Comparison of ENCODE assay signal across 11 cellular contexts in genomic region chr2:64403426-64403825, GRCh38. TPM values are rescaled to one million over a fixed set of nuclear protein-coding genes. Genes with fewer than 3 reads are reported as not detected.
DNase-seq lines count a peak whose midpoint lies in the region; ATAC-seq and TF ChIP-seq lines count a peak whose summit lies in the region.
"Had no signal": no experiment of that assay in that cellular context is flagged by ENCODE, and none has a peak within 500 bp of the region (broad histone marks: within the 10 kb centered on the region; RNA-seq: fewer than 3 reads in every experiment).

No MANE protein-coding gene starts in this region.

- peaks cover 14 to 52% (median 45%) of the 10 kb centered on the region in 9 donors for H3K4me1 ChIP-seq in heart right ventricle
- peaks cover 0 to 41% (median 25%) of the 10 kb centered on the region in 3 donors for H3K4me1 ChIP-seq in gastroesophageal sphincter
- H3K4me1 ChIP-seq in urinary bladder (ENCODE audit: insufficient read depth) = no peaks in the 10 kb centered on the region
- H3K4me1 ChIP-seq in OCI-LY7 (ENCODE audit: insufficient read depth, low read length, poor library complexity, severe bottlenecking) = peaks cover 4% of the 10 kb centered on the region

- H3K27ac Mint-ChIP-seq in osteocyte (ENCODE audit: unreplicated experiment) = peak overlapping the region; percentile 88
- H3K27ac Mint-ChIP-seq: activated naive CD4-positive, alpha-beta T cell treated with anti-CD3 and anti-CD28 coated beads, Interleukin-2, amount 10 ng/mL, durations not matched to agents 7 days and 5 days; stimulated activated effector memory CD8-positive, alpha-beta T cell treated with anti-CD3 and anti-CD28 coated beads, Interleukin-12 subunit alpha, Interleukin-12 subunit beta, amount 100 ng/mL, for 72 hours had no signal

- DNase-seq in heart right ventricle (no peak), Right ventricle myocardium inferior (ENCODE audit: missing footprints) (no peak), osteocyte (ENCODE audit: extremely low spot score, unreplicated experiment) (peak; percentile 48), NK-92 (lab: John Stamatoyannopoulos, UW; ENCODE audit: unreplicated experiment) (no peak), NCI-H1048 (lab: John Stamatoyannopoulos, UW) (no peak), OCI-LY7 (ENCODE audit: low spot score) (no peak)
- DNase-seq: activated naive CD4-positive, alpha-beta T cell treated with anti-CD3 and anti-CD28 coated beads, Interleukin-2, amount 10 ng/mL, durations not matched to agents 7 days and 5 days had no signal

- no peaks in the 10 kb centered on the region for H3K9me2 ChIP-seq in OCI-LY7 (ENCODE audit: insufficient read depth, low read length)

- POLR2A ChIA-PET in OCI-LY7 (lab: Charles Lee) = interaction anchor here (0.7 kb wide), 1 partner anchor 10 kb away, joined by 3 read pairs; no protein-coding TSS in a partner anchor

- ATAC-seq in heart right ventricle (peak in 3 of 8 donors; percentile 1 to 6 (median 2)), Right ventricle myocardium inferior (no peak), gastroesophageal sphincter (no peak)

- H4K20me1 ChIP-seq in OCI-LY7 (ENCODE audit: insufficient read depth, low read length) = no peaks in the 10 kb centered on the region

- BruUV-seq in OCI-LY7 (replicated peaks; lab: Mats Ljungman, UMichigan) = no TSS peak

- H3K27me3 Mint-ChIP-seq in osteocyte (ENCODE audit: unreplicated experiment) = peaks cover 5% of the 10 kb centered on the region

- 60 to 66% methylated on average over 8 of the region's 8 CpGs for WGBS in heart right ventricle, 2 donors
- 73 to 80% methylated on average over 2 to 4 of the region's 8 CpGs for WGBS in gastroesophageal sphincter (ENCODE audit: low coverage in 1 of 2), 2 donors
- 79% methylated on average over 8 of the region's 8 CpGs for WGBS in urinary bladder

- H3K4me3 ChIP-seq in heart right ventricle (peak overlapping the region in 3 of 10 donors; percentile 2 to 27 (median 10)), gastroesophageal sphincter (no peak overlapping the region), urinary bladder (ENCODE audit: low read depth, low read length) (no peak overlapping the region), OCI-LY7 (ENCODE audit: low read depth, low read length, poor library complexity, severe bottlenecking) (no peak overlapping the region)
- H3K4me3 ChIP-seq: SK-N-MC had no signal

- no peaks in the 10 kb centered on the region for H3K9me3 ChIP-seq in heart right ventricle
- no peaks in the 10 kb centered on the region for H3K9me3 ChIP-seq in gastroesophageal sphincter
- H3K9me3 ChIP-seq in OCI-LY7 (ENCODE audit: low read length) = no peaks in the 10 kb centered on the region

- H3K27me3 ChIP-seq in heart right ventricle = no peaks in the 10 kb centered on the region
- no peaks in the 10 kb centered on the region for H3K27me3 ChIP-seq in gastroesophageal sphincter

- no peaks in the 10 kb centered on the region for H3K79me2 ChIP-seq in OCI-LY7 (ENCODE audit: insufficient read depth, low read depth, low read length)

- H3K4me1 Mint-ChIP-seq in osteocyte (ENCODE audit: unreplicated experiment) = peaks cover 22% of the 10 kb centered on the region

- no peak overlapping the region for H2AFZ ChIP-seq in OCI-LY7 (ENCODE audit: low read length)

- H3K27ac ChIP-seq in heart right ventricle = peak overlapping the region; percentile 56 to 92 (median 86)
- H3K27ac ChIP-seq in gastroesophageal sphincter = peak overlapping the region; percentile 1 to 84 (median 75)
- peak overlapping the region; percentile 65 for H3K27ac ChIP-seq in urinary bladder (ENCODE audit: low read depth)
- H3K27ac ChIP-seq in OCI-LY7 (ENCODE audit: low read depth, low read length, poor library complexity, severe bottlenecking) = no peak overlapping the region
- H3K27ac ChIP-seq: SK-N-MC had no signal

- no peak overlapping the region for H3K4me3 Mint-ChIP-seq in osteocyte (ENCODE audit: unreplicated experiment)
- H3K4me3 Mint-ChIP-seq: activated naive CD4-positive, alpha-beta T cell treated with anti-CD3 and anti-CD28 coated beads, Interleukin-2, amount 10 ng/mL, durations not matched to agents 7 days and 5 days; stimulated activated effector memory CD8-positive, alpha-beta T cell treated with anti-CD3 and anti-CD28 coated beads, Interleukin-12 subunit alpha, Interleukin-12 subunit beta, amount 100 ng/mL, for 72 hours had no signal

- TF ChIP-seq POLR2A in gastroesophageal sphincter (IDR thresholded peaks at IDR 0.05) = no peak

- intact Hi-C loops in heart right ventricle (cut with DNase I) = loop anchor here in 5 of 10 donors (5.0 to 10.0 kb wide), 5 partner anchors 49 to 71 kb away; partner anchors contain the start of gene LGALSL (in 4 of the 5)
- intact Hi-C loops in Right ventricle myocardium inferior (cut with DNase I) = loop anchor here (5.0 kb wide), 1 partner anchor 71 kb away; no protein-coding TSS in a partner anchor
- intact Hi-C loops in OCI-LY7 (cut with micrococcal nuclease; ENCODE audit: unreplicated experiment) = no loop called here

- H3K36me3 ChIP-seq in heart right ventricle (no peaks in the 10 kb centered on the region), gastroesophageal sphincter (no peaks in the 10 kb centered on the region), urinary bladder (ENCODE audit: insufficient read depth) (no peaks in the 10 kb centered on the region), OCI-LY7 (ENCODE audit: insufficient read depth, low read length) (no peaks in the 10 kb centered on the region)

- no peaks in the 10 kb centered on the region for H3K9me3 Mint-ChIP-seq in osteocyte (ENCODE audit: unreplicated experiment)
- H3K9me3 Mint-ChIP-seq: activated naive CD4-positive, alpha-beta T cell treated with anti-CD3 and anti-CD28 coated beads, Interleukin-2, amount 10 ng/mL, durations not matched to agents 7 days and 5 days; stimulated activated effector memory CD8-positive, alpha-beta T cell treated with anti-CD3 and anti-CD28 coated beads, Interleukin-12 subunit alpha, Interleukin-12 subunit beta, amount 100 ng/mL, for 72 hours had no signal

- no peak for TF ChIP-seq EP300 in gastroesophageal sphincter (IDR thresholded peaks at IDR 0.05)

- TF ChIP-seq CTCF in heart right ventricle (IDR thresholded peaks at IDR 0.05) (no peak), gastroesophageal sphincter (IDR thresholded peaks at IDR 0.05) (no peak), osteocyte (IDR thresholded peaks at IDR 0.05) (no peak), OCI-LY7 (conservative IDR thresholded peaks at IDR 0.05; ENCODE audit: low read length) (no peak)

- peaks cover 2% of the 10 kb centered on the region for H3K36me3 Mint-ChIP-seq in osteocyte (ENCODE audit: unreplicated experiment)
- H3K36me3 Mint-ChIP-seq: activated naive CD4-positive, alpha-beta T cell treated with anti-CD3 and anti-CD28 coated beads, Interleukin-2, amount 10 ng/mL, durations not matched to agents 7 days and 5 days; stimulated activated effector memory CD8-positive, alpha-beta T cell treated with anti-CD3 and anti-CD28 coated beads, Interleukin-12 subunit alpha, Interleukin-12 subunit beta, amount 100 ng/mL, for 72 hours had no signal

- H3K4me2 ChIP-seq in OCI-LY7 (ENCODE audit: low read length) = no peak overlapping the region

- CTCF ChIA-PET in OCI-LY7 (lab: Charles Lee; ENCODE audit: unreplicated experiment) = no interaction called here

RNA-seq across cellular contexts. Expression of gene LGALSL, which starts 50.5 kb away (rescaled TPM):
- total RNA-seq in heart right ventricle (10 to 100 TPM in 7 of 10 donors, 1 to 10 TPM in 3; 5.3 to 24.8 (median 12.3) TPM), Right ventricle myocardium inferior (6.6 TPM), gastroesophageal sphincter (10 to 100 TPM in 3 of 4 donors, 1 to 10 TPM in 1; 8.3 to 18.1 (median 12.8) TPM), osteocyte (7.4 and 9.5 TPM in 2 replicates), urinary bladder (20.6 TPM), OCI-LY7 (2022) (3.8 and 4.5 TPM in 2 replicates)
- polyA plus RNA-seq in heart right ventricle (1 to 10 TPM; 5.8 to 9.4 TPM), urinary bladder (4.7 TPM)
- 3.1 and 3.2 TPM in 2 replicates for total RNA-seq in OCI-LY7 (2014; rRNA removed; shearing (Covaris generic))
